ENCODE assay signal across 9 cellular contexts in the genomic region with DNA sequence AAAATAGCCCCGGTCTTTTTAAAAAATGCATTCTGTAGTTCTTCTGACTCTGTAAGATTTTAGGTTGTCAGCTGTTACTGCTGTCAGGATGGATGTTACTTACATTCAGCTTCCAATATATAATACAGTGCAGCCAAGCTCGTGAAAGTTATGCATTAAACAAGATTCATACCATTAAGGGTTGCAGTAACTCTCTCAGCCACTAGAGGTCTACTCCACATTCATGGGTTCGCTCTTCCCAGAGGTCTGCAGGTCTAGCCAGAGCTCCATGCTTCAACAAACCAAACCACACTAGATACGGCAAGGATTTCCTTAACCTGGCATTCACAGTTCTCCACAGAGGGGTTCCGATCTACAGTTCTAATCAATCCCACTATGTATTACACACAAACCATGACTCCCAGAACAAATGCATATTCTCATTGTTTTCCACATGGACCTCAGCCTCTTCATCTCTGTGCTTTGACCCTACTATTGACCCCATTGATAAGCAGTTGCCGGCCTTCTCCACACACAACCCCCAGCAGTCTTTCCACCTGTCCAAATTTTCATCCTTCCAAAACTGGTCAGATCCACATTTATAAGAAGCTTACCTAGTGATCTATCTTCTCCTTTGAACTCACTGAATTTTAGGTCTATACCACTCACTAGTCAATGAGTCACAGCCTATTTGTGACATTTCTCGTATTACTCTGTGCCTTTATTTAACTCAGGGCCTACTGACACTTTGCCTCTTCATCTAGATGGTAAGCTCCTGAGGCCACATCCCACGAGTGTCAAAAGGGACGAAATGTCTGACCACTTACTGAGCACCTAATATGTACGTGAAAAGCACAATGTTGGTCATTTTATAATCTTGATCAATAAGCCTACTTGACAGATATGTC. TPM values are rescaled to one million over a fixed set of nuclear protein-coding genes. Genes with fewer than 3 reads are reported as not detected.
DNase-seq lines count a peak whose midpoint lies in the region; ATAC-seq, FAIRE-seq and TF ChIP-seq lines count a peak whose summit lies in the region.
"Had no signal": no experiment of that assay in that cellular context is flagged by ENCODE, and none has a peak within 500 bp of the region (broad histone marks: within the 10 kb centered on the region; RNA-seq: fewer than 3 reads in every experiment).

No MANE protein-coding gene starts in this region.

- no peaks in the 10 kb centered on the region for H3K9me3 ChIP-seq in skeletal muscle tissue (ENCODE audit: control insufficient read depth in 3 of 3, low read length in 3 of 3)

- FAIRE-seq in GM19239 (lab: Jason Lieb, UNC), result peak; percentile 69

- DNase-seq in COLO829 (ENCODE audit: low spot score), result peak; percentile 10
- DNase-seq in GM19239 (ENCODE audit: insufficient read length, low spot score), result peak; percentile 16
- DNase-seq in RPMI8226, result peak; percentile 72
- peak; percentile 63 for DNase-seq in fibroblast of mammary gland (ENCODE audit: low read depth)
- no peak for DNase-seq in ureter (ENCODE audit: low spot score)
- DNase-seq in SHP77 treated with DMSO at 0.1 percent for 48 hours (lab: John Stamatoyannopoulos, UW), result no peak

- H3K4me1 ChIP-seq in skeletal muscle tissue (ENCODE audit: control insufficient read depth in 3 of 3, insufficient read depth in 3 of 3, low read length in 3 of 3), result peaks cover 34 to 63% (median 45%) of the 10 kb centered on the region in 3 donors

- no peak for ATAC-seq in GM21825 (IDR thresholded peaks at IDR 0.05; ENCODE audit: unreplicated experiment)
- ATAC-seq: naive thymus-derived CD8-positive, alpha-beta T cell had no signal

- H3K27me3 ChIP-seq in skeletal muscle tissue (ENCODE audit: control insufficient read depth in 3 of 3, insufficient read depth in 3 of 3, low read length in 3 of 3), result no peaks in the 10 kb centered on the region

- H3K4me3 ChIP-seq in fibroblast of mammary gland (ENCODE audit: control insufficient read depth, low read depth, low read length) (no peak overlapping the region), skeletal muscle tissue (ENCODE audit: low read length in 3 of 3) (peak overlapping the region in 1 of 3 donors; percentile 7)

- H3K27ac ChIP-seq in skeletal muscle tissue (ENCODE audit: low read depth, low read length), result peak overlapping the region; percentile 75

- no peaks in the 10 kb centered on the region for H3K36me3 ChIP-seq in skeletal muscle tissue (ENCODE audit: control insufficient read depth in 3 of 3, insufficient read depth in 3 of 3, low read length in 3 of 3)

- TF ChIP-seq CTCF in fibroblast of mammary gland (conservative IDR thresholded peaks at IDR 0.05; ENCODE audit: control insufficient read depth, insufficient read depth, low read depth, low read length), result peak; percentile 80

- H3K9ac ChIP-seq in skeletal muscle tissue (ENCODE audit: low read depth in 1 of 3, low read length in 3 of 3), result peak overlapping the region in 1 of 3 donors; percentile 22

RNA-seq across cellular contexts. Expression of gene RORA, which starts 33.7 kb away (rescaled TPM):
- total RNA-seq in skeletal muscle tissue (27.1 TPM), ureter (44.9 TPM)

Comparison
In these comparisons a context has a peak if more than half of its experiments do, and no peak if none do; other contexts are left out.
1. DNase-seq: peak in COLO829 (single experiment), GM19239 (single experiment), RPMI8226 (single experiment) and fibroblast of mammary gland (single experiment); none in ureter (single experiment) and SHP77 treated with DMSO at 0.1 percent for 48 hours (single experiment).